In genomic region chr9:112751059-112751795, GRCh38 we compare ENCODE assay signal across 8 cellular contexts. TPM values are rescaled to one million over a fixed set of nuclear protein-coding genes. Genes with fewer than 3 reads are reported as not detected.
DNase-seq lines count a peak whose midpoint lies in the region; ATAC-seq, FAIRE-seq and TF ChIP-seq lines count a peak whose summit lies in the region.

No MANE protein-coding gene starts in this region.

- H3K27me3 Mint-ChIP-seq in activated naive CD4-positive, alpha-beta T cell treated with anti-CD3 and anti-CD28 coated beads, Interleukin-2, amount 10 ng/mL, durations not matched to agents 7 days and 5 days = peaks cover 5% of the 10 kb centered on the region
- H3K27me3 Mint-ChIP-seq in neural progenitor cell (ENCODE audit: insufficient read depth, low read depth) = peaks cover 5% of the 10 kb centered on the region

- no peak overlapping the region for H3K27ac ChIP-seq in HUES6 (ENCODE audit: low read depth, low read length)
- H3K27ac ChIP-seq in gastroesophageal sphincter = peak overlapping the region in 3 of 4 donors; percentile 76 to 87 (median 85)
- H3K27ac ChIP-seq in neural progenitor cell = peak overlapping the region; percentile 54

- peaks cover 16% of the 10 kb centered on the region for H3F3A ChIP-seq in neural progenitor cell (ENCODE audit: low read depth)

- H2AFZ ChIP-seq in neural progenitor cell (replicated peaks) = peak overlapping the region; percentile 66

- peak overlapping the region; percentile 40 for H3K9ac ChIP-seq in HUES6 (ENCODE audit: low read length)
- peak overlapping the region; percentile 39 for H3K9ac ChIP-seq in neural progenitor cell

- TF ChIP-seq CTCF in gastroesophageal sphincter (IDR thresholded peaks at IDR 0.05) = no peak
- no peak for TF ChIP-seq CTCF in neural progenitor cell (IDR thresholded peaks at IDR 0.05)

- H3K4me3 ChIP-seq in HUES6 (ENCODE audit: low read depth, low read length) = peak overlapping the region; percentile 64
- peak overlapping the region; percentile 72 to 99 for H3K4me3 ChIP-seq in gastroesophageal sphincter
- H3K4me3 ChIP-seq in neural progenitor cell = peak overlapping the region; percentile 95

- H3K36me3 Mint-ChIP-seq in activated naive CD4-positive, alpha-beta T cell treated with anti-CD3 and anti-CD28 coated beads, Interleukin-2, amount 10 ng/mL, durations not matched to agents 7 days and 5 days = peaks cover 13% of the 10 kb centered on the region
- H3K36me3 Mint-ChIP-seq in neural progenitor cell = no peaks in the 10 kb centered on the region

- peak overlapping the region; percentile 83 for H3K4me3 Mint-ChIP-seq in activated naive CD4-positive, alpha-beta T cell treated with anti-CD3 and anti-CD28 coated beads, Interleukin-2, amount 10 ng/mL, durations not matched to agents 7 days and 5 days
- peak overlapping the region; percentile 94 for H3K4me3 Mint-ChIP-seq in neural progenitor cell

- CTCF ChIA-PET in activated naive CD4-positive, alpha-beta T cell treated with anti-CD3 and anti-CD28 coated beads, Interleukin-2, amount 10 ng/mL, durations not matched to agents 7 days and 5 days (lab: Charles Lee) = interaction anchor here (0.8 to 1.9 kb wide), 2 partner anchors 34 to 42 kb away, joined by 3 to 8 read pairs; partner anchors contain the start of gene INIP

- H3K27ac Mint-ChIP-seq in activated naive CD4-positive, alpha-beta T cell treated with anti-CD3 and anti-CD28 coated beads, Interleukin-2, amount 10 ng/mL, durations not matched to agents 7 days and 5 days = peak overlapping the region; percentile 73
- peak overlapping the region; percentile 74 for H3K27ac Mint-ChIP-seq in neural progenitor cell

- H3K36me3 ChIP-seq in HUES6 (ENCODE audit: control insufficient read depth, insufficient read depth, low read length) (no peaks in the 10 kb centered on the region), gastroesophageal sphincter (no peaks in the 10 kb centered on the region), neural progenitor cell (no peaks in the 10 kb centered on the region)

- no peak for FAIRE-seq in urothelium cell line (lab: Jason Lieb, UNC)

- H3K4me1 ChIP-seq in HUES6 (ENCODE audit: control insufficient read depth, insufficient read depth, low read length) (peaks cover 34% of the 10 kb centered on the region), gastroesophageal sphincter (peaks cover 3 to 61% (median 43%) of the 10 kb centered on the region in 3 donors), neural progenitor cell (peaks cover 15% of the 10 kb centered on the region)

- H3K9me3 Mint-ChIP-seq in activated naive CD4-positive, alpha-beta T cell treated with anti-CD3 and anti-CD28 coated beads, Interleukin-2, amount 10 ng/mL, durations not matched to agents 7 days and 5 days = no peaks in the 10 kb centered on the region
- no peaks in the 10 kb centered on the region for H3K9me3 Mint-ChIP-seq in neural progenitor cell

- TF ChIP-seq EP300 in gastroesophageal sphincter (IDR thresholded peaks at IDR 0.05) = no peak

- H3K27me3 ChIP-seq in HUES6 (ENCODE audit: control insufficient read depth, insufficient read depth, low read length) = peaks cover 12% of the 10 kb centered on the region
- no peaks in the 10 kb centered on the region for H3K27me3 ChIP-seq in gastroesophageal sphincter
- H3K27me3 ChIP-seq in neural progenitor cell = no peaks in the 10 kb centered on the region

- H3K79me2 ChIP-seq in neural progenitor cell (ENCODE audit: low read depth) = peaks cover 30% of the 10 kb centered on the region

- H3K9me3 ChIP-seq in HUES6 (ENCODE audit: control insufficient read depth, insufficient read depth, low read depth, low read length) (no peaks in the 10 kb centered on the region), gastroesophageal sphincter (no peaks in the 10 kb centered on the region), neural progenitor cell (ENCODE audit: low read depth) (no peaks in the 10 kb centered on the region)

- no peaks in the 10 kb centered on the region for H4K20me1 ChIP-seq in neural progenitor cell (ENCODE audit: low read depth)

- no peak for TF ChIP-seq POLR2A in gastroesophageal sphincter (IDR thresholded peaks at IDR 0.05)

- peak overlapping the region; percentile 95 for H3K4me2 ChIP-seq in neural progenitor cell

- WGBS in gastroesophageal sphincter (ENCODE audit: low coverage in 1 of 2), 2 donors = no CpG with 5 or more reads among the region's 49 CpGs

- peak; percentile 43 for ATAC-seq in GM21447 (IDR thresholded peaks at IDR 0.05; ENCODE audit: unreplicated experiment)
- ATAC-seq in gastroesophageal sphincter = no peak

- DNase-seq in DMS 273 (lab: John Stamatoyannopoulos, UW; ENCODE audit: unreplicated experiment) = peak; percentile 87
- peak; percentile 80 for DNase-seq in RKO (ENCODE audit: low spot score)
- DNase-seq in activated naive CD4-positive, alpha-beta T cell treated with anti-CD3 and anti-CD28 coated beads, Interleukin-2, amount 10 ng/mL, durations not matched to agents 7 days and 5 days = peak; percentile 65
- DNase-seq in neural progenitor cell (ENCODE audit: low spot score) = peak; percentile 83
- peak; percentile 70 for DNase-seq in urothelium cell line (ENCODE audit: low spot score)

- peaks cover 75% of the 10 kb centered on the region for H3K4me1 Mint-ChIP-seq in activated naive CD4-positive, alpha-beta T cell treated with anti-CD3 and anti-CD28 coated beads, Interleukin-2, amount 10 ng/mL, durations not matched to agents 7 days and 5 days
- H3K4me1 Mint-ChIP-seq in neural progenitor cell = peaks cover 35% of the 10 kb centered on the region

RNA-seq across cellular contexts. Expression of gene SNX30, which starts 0.7 kb away (rescaled TPM):
- total RNA-seq in gastroesophageal sphincter = 10 to 100 TPM in 2 of 4 donors, 1 to 10 TPM in 2; 6.2 to 18.2 (median 10.4) TPM
- total RNA-seq in neural progenitor cell (ENCODE audit: low replicate concordance) = 18.7 and 19.9 TPM in 2 replicates

RNA-seq across cellular contexts. Expression of gene INIP, which starts 33.3 kb away (rescaled TPM):
- total RNA-seq in gastroesophageal sphincter (10 to 100 TPM; 11.6 to 14.2 (median 13.0) TPM), neural progenitor cell (ENCODE audit: low replicate concordance) (31.7 and 39.7 TPM in 2 replicates)
